ENCODE assay signal across 9 cellular contexts in the genomic region with DNA sequence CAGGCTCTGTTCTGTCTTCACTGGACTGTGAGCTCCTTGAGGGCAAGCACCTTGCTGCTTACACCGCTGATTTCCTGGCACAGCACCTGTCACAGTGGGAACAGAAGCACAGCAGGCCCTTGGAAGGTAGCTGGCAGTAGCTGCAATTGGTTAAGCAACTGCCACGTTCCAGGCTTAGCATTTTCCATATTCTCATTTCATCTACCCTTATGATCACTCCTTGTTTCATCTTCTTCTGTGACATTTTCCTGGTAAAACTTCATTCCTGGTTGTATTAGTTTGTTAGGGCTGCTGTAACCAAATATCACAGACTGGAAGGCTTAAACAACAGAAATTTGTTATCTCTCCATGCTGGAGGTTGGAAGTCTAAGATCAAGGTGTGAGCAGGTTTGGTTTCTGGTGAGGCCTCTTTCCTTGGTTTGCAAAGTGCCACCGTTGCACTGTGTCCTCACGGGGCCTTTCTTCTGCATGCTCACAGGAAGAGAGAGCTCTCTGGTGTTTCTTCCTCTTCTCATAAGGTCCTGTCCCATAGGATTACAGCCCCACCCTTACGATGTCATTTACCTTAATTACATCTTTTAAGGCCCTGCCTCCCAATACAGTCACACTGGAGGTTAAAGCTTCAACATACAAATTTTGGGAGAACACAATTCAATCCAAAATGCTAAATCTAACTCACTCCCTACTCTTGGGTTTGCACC.
"Had no signal": no experiment of that assay in that cellular context is flagged by ENCODE, and none has a peak within 500 bp of the region (broad histone marks: within the 10 kb centered on the region; RNA-seq: fewer than 3 reads in every experiment).

No MANE protein-coding gene starts in this region.

- DNase-seq: H9, HCEC 1CT, KBM-7 had no signal

- H3K27ac ChIP-seq: HL-60, KMS-11 had no signal

- ATAC-seq: GM23338, HepG2 had no signal

- FAIRE-seq: H1, H54, HepG2 had no signal

- H3K9ac ChIP-seq: KMS-11 had no signal

- H3K4me3 ChIP-seq: GM23338 had no signal

- H3K4me2 ChIP-seq: GM23338, KMS-11 had no signal
